17 cellular contexts compared by ENCODE assay signal in genomic region chr11:70066628-70067027, GRCh38. TPM values are rescaled to one million over a fixed set of nuclear protein-coding genes. Genes with fewer than 3 reads are reported as not detected.
"Had no signal": no experiment of that assay in that cellular context is flagged by ENCODE, and none has a peak within 500 bp of the region (broad histone marks: within the 10 kb centered on the region; RNA-seq: fewer than 3 reads in every experiment).

No MANE protein-coding gene starts in this region.

- DNase-seq: activated B cell treated with CpG ODN at 0.5 μM for 24 hours; activated CD4-positive, alpha-beta T cell treated with anti-CD3 and anti-CD28 coated beads for 48 hours; activated CD8-positive, alpha-beta T cell treated with anti-CD3 and anti-CD28 coated beads, Interleukin-2, amount 10 ng/mL, durations not matched to agents 7 days and 5 days; activated naive CD4-positive, alpha-beta T cell treated with anti-CD3 and anti-CD28 coated beads, Interleukin-2, amount 50 U/mL, for 16 hours; activated T-cell treated with anti-CD3 and anti-CD28 coated beads for 4 hours; dorsolateral prefrontal cortex; mucosa of descending colon; naive thymus-derived CD4-positive, alpha-beta T cell; retina; stimulated activated CD4-positive, alpha-beta T cell treated with anti-CD3 and anti-CD28 coated beads, Interleukin-15, amount 100 ng/mL, for 24 hours; stimulated activated CD4-positive, alpha-beta T cell treated with anti-CD3 and anti-CD28 coated beads, Interleukin-4, amount 100 ng/mL, for 1 hour; stimulated activated naive B cell treated with anti-CD40 and anti-IgM and Interleukin-4, amounts not matched to agents 10 μg/mL and 1 μg/mL and 100 μg/mL, for 72 hours; SW 1271 had no signal

- H3K9me3 ChIP-seq: left lung, mucosa of descending colon, tibial nerve had no signal

- H3K4me2 ChIP-seq: hepatocyte had no signal

- H3K4me3 ChIP-seq: dorsolateral prefrontal cortex, hepatocyte, left lung, mucosa of descending colon, tibial nerve had no signal

- H3K36me3 ChIP-seq: left lung, tibial nerve had no signal

- H3K27ac ChIP-seq: dorsolateral prefrontal cortex, hepatocyte, left lung, tibial nerve had no signal

- H3K4me1 ChIP-seq: left lung, tibial nerve had no signal

- H2AFZ ChIP-seq: hepatocyte had no signal

RNA-seq across cellular contexts. Expression of gene ANO1, which starts 11.5 kb away (rescaled TPM):
- total RNA-seq: activated B cell treated with CpG ODN at 0.5 μM for 24 hours; activated CD8-positive, alpha-beta T cell treated with anti-CD3 and anti-CD28 coated beads, Interleukin-2, amount 10 ng/mL, durations not matched to agents 7 days and 5 days; naive thymus-derived CD4-positive, alpha-beta T cell; T-helper 2 cell treated with Interferon-gamma antibody and Interleukin-4, amounts not matched to agents 100 ng/mL and 5 ng/mL, for 36 hours had no signal
- polyA plus RNA-seq: naive thymus-derived CD4-positive, alpha-beta T cell had no signal
